Comparison of ENCODE assay signal across 10 cellular contexts in the genomic region with DNA sequence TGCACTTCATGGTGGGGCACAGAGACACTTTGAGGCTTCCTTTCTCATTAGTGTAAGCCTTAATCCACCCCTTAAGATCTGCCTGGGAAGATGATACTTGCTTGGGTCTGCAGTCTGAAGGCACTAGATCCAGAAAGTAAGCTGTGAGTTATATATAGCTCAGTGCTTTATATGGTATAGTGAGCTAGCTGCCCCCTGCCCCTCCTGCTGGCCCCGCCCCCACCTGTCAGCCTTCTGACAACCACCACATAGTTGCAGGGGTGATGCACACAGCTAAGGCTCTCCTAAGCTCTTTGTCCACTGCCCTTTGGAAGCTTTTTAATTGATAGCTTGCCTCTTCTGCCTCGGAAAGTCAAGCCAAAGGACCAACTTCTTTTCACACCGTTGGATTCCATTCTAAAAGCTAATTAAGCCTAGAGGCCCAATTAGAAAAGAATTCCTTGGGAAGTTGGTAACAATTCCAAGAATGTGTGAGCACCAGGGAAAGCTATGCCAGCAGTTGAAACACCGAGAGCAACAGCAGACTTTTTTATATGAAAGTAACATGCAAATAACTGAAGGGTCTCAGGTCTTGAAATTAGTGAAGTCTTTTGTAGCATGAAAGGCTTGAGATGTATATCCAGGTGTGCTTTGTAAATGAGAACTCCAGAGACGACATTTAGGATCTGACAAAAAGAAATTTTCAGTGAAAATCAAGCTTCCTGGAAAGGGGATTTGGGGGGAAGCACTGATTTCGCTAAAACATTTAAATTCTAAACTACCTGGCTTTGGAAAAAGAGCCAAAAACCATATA. TPM values are rescaled to one million over a fixed set of nuclear protein-coding genes. Genes with fewer than 3 reads are reported as not detected.
DNase-seq lines count a peak whose midpoint lies in the region; ATAC-seq, FAIRE-seq and TF ChIP-seq lines count a peak whose summit lies in the region.
"Had no signal": no experiment of that assay in that cellular context is flagged by ENCODE, and none has a peak within 500 bp of the region (broad histone marks: within the 10 kb centered on the region; RNA-seq: fewer than 3 reads in every experiment).

No MANE protein-coding gene starts in this region.

- WGBS in A549 (ENCODE audit: missing lambda C conversion rate) = 4% methylated on average over 5 of the region's 6 CpGs

- peaks cover 3% of the 10 kb centered on the region; the same call in 1 of the 2 replicates for H3K36me3 ChIP-seq in MG63
- peaks cover 3 to 10% of the 10 kb centered on the region in 2 donors for H3K36me3 ChIP-seq in mucosa of rectum (ENCODE audit: control insufficient read depth in 2 of 2, insufficient read depth in 2 of 2, low read length in 2 of 2)
- H3K36me3 ChIP-seq: BLaER1 had no signal

- ATAC-seq in A549 = no peak
- no peak for ATAC-seq in GM19397 (IDR thresholded peaks at IDR 0.05; ENCODE audit: unreplicated experiment)

- peak overlapping the region; percentile 94 to 97 for H3K27ac ChIP-seq in A549
- H3K27ac ChIP-seq in mucosa of rectum (ENCODE audit: low read depth in 2 of 2, low read length in 2 of 2) = peak overlapping the region; percentile 96 to 99
- H3K27ac ChIP-seq: BLaER1 had no signal

- no peak for FAIRE-seq in A549 (lab: Jason Lieb, UNC)

- no peak for TF ChIP-seq POLR2A in A549 (IDR thresholded peaks at IDR 0.05; ENCODE audit: low read length)

- peak overlapping the region; percentile 87 for H3K4me3 ChIP-seq in A549
- peak overlapping the region; percentile 53 for H3K4me3 ChIP-seq in MG63
- peak overlapping the region; percentile 75 for H3K4me3 ChIP-seq in epithelial cell of proximal tubule (ENCODE audit: low read depth, low read length)
- H3K4me3 ChIP-seq in mucosa of rectum (ENCODE audit: low read length in 2 of 2) = peak overlapping the region; percentile 78 to 87
- H3K4me3 ChIP-seq: BLaER1 had no signal

- POLR2A ChIA-PET in A549 (lab: Yijun Ruan, JAX) = interaction anchor here (0.9 to 7.8 kb wide), 8 partner anchors 12 to 198 kb away, joined by 3 to 98 read pairs (median 4); a partner anchor contains a TSS

- peak overlapping the region; percentile 93 for H3K4me2 ChIP-seq in A549
- H3K4me2 ChIP-seq: BLaER1 had no signal

- DNase-seq in A549 (ENCODE audit: low read depth in 1 of 2, low spot score in 1 of 2) = peak in 1 of 2 experiments; percentile 67
- no peak for DNase-seq in MG63
- no peak for DNase-seq in epithelial cell of proximal tubule (ENCODE audit: low read depth)
- no peak for DNase-seq in ureter (ENCODE audit: low spot score)
- DNase-seq in NCI-H1417 (lab: John Stamatoyannopoulos, UW) = no peak
- no peak for DNase-seq in NCI-H748 (lab: John Stamatoyannopoulos, UW; ENCODE audit: unreplicated experiment)
- DNase-seq: NCI-H1048 had no signal

- TF ChIP-seq CTCF in A549 (IDR thresholded peaks at IDR 0.05) = no peak
- no peak for TF ChIP-seq CTCF in epithelial cell of proximal tubule (conservative IDR thresholded peaks at IDR 0.05; ENCODE audit: low read depth, low read length)

- peak overlapping the region; percentile 76 to 99 for H3K9ac ChIP-seq in mucosa of rectum (ENCODE audit: low read depth in 1 of 2, low read length in 2 of 2)
- H3K9ac ChIP-seq: BLaER1 had no signal

- CTCF ChIA-PET in A549 (lab: Yijun Ruan, JAX) = interaction anchor here (0.6 to 50.6 kb wide), 21 partner anchors 9 to 358 kb away, joined by 3 to 1136 read pairs (median 4); no protein-coding TSS in a partner anchor

- H3K9me3 ChIP-seq in A549 (peaks cover 1% of the 10 kb centered on the region; the same call in 2 of the 3 replicates), MG63 (no peaks in the 10 kb centered on the region), mucosa of rectum (ENCODE audit: control insufficient read depth in 2 of 2, low read length in 2 of 2) (no peaks in the 10 kb centered on the region)

- H3K4me1 ChIP-seq in A549 (peaks cover 43% of the 10 kb centered on the region), mucosa of rectum (ENCODE audit: control insufficient read depth in 2 of 2, insufficient read depth in 2 of 2, low read length in 2 of 2) (peaks cover 16 to 47% of the 10 kb centered on the region in 2 donors)

- TF ChIP-seq EP300 in A549 (IDR thresholded peaks at IDR 0.05) = no peak

- H3K27me3 ChIP-seq in MG63 (no peaks in the 10 kb centered on the region), mucosa of rectum (ENCODE audit: control insufficient read depth in 2 of 2, insufficient read depth in 2 of 2, low read length in 2 of 2) (peaks cover 0 to 6% of the 10 kb centered on the region in 2 donors)

- TF ChIP-seq RAD21 in A549 (conservative IDR thresholded peaks at IDR 0.05 in 1 of 2, IDR thresholded peaks at IDR 0.05 in 1 of 2) = no peak

TF ChIP-seq in A549, 52 proteins besides CTCF, POLR2A, EP300 and RAD21 (continues in another document):
- no peak for TF ChIP-seq ZSCAN20 (CRISPR knock-in tag; IDR thresholded peaks at IDR 0.05)
- TF ChIP-seq, protein P1, sequence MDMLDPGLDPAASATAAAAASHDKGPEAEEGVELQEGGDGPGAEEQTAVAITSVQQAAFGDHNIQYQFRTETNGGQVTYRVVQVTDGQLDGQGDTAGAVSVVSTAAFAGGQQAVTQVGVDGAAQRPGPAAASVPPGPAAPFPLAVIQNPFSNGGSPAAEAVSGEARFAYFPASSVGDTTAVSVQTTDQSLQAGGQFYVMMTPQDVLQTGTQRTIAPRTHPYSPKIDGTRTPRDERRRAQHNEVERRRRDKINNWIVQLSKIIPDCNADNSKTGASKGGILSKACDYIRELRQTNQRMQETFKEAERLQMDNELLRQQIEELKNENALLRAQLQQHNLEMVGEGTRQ (IDR thresholded peaks at IDR 0.05) = no peak
- TF ChIP-seq RNF2 (IDR thresholded peaks at IDR 0.05; ENCODE audit: borderline replicate concordance, low read depth) = no peak
- TF ChIP-seq, protein P2, sequence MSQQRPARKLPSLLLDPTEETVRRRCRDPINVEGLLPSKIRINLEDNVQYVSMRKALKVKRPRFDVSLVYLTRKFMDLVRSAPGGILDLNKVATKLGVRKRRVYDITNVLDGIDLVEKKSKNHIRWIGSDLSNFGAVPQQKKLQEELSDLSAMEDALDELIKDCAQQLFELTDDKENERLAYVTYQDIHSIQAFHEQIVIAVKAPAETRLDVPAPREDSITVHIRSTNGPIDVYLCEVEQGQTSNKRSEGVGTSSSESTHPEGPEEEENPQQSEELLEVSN (IDR thresholded peaks at IDR 0.05; ENCODE audit: borderline replicate concordance, low read depth) = no peak
- no peak for TF ChIP-seq ESRRA (IDR thresholded peaks at IDR 0.05; ENCODE audit: borderline replicate concordance, low read length)
- TF ChIP-seq, protein P3, sequence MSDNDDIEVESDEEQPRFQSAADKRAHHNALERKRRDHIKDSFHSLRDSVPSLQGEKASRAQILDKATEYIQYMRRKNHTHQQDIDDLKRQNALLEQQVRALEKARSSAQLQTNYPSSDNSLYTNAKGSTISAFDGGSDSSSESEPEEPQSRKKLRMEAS (IDR thresholded peaks at IDR 0.05) = no peak; the same call in 1 of the 2 replicates
- TF ChIP-seq, protein P4, sequence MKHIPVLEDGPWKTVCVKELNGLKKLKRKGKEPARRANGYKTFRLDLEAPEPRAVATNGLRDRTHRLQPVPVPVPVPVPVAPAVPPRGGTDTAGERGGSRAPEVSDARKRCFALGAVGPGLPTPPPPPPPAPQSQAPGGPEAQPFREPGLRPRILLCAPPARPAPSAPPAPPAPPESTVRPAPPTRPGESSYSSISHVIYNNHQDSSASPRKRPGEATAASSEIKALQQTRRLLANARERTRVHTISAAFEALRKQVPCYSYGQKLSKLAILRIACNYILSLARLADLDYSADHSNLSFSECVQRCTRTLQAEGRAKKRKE (CRISPR knock-in tag; IDR thresholded peaks at IDR 0.05; ENCODE audit: low read depth) = no peak
- no peak for TF ChIP-seq SMC3 (IDR thresholded peaks at IDR 0.05)
- no peak for TF ChIP-seq RARB (CRISPR knock-in tag; IDR thresholded peaks at IDR 0.05)
- TF ChIP-seq FOSL2 (IDR thresholded peaks at IDR 0.05) = no peak
- TF ChIP-seq FOSL2 (CRISPR knock-in tag; IDR thresholded peaks at IDR 0.05) = peak; percentile 50; the same call in 1 of the 2 replicates
- no peak for TF ChIP-seq NFE2L2 (conservative IDR thresholded peaks at IDR 0.05; ENCODE audit: low read length)
- no peak for TF ChIP-seq KDM1A (IDR thresholded peaks at IDR 0.05; ENCODE audit: low read depth)
- TF ChIP-seq ZC3H11A (IDR thresholded peaks at IDR 0.05) = no peak
- TF ChIP-seq, protein P5, sequence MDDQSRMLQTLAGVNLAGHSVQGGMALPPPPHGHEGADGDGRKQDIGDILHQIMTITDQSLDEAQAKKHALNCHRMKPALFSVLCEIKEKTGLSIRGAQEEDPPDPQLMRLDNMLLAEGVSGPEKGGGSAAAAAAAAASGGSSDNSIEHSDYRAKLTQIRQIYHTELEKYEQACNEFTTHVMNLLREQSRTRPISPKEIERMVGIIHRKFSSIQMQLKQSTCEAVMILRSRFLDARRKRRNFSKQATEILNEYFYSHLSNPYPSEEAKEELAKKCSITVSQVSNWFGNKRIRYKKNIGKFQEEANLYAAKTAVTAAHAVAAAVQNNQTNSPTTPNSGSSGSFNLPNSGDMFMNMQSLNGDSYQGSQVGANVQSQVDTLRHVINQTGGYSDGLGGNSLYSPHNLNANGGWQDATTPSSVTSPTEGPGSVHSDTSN (IDR thresholded peaks at IDR 0.05) = no peak
- no peak for TF ChIP-seq HDAC2 (IDR thresholded peaks at IDR 0.05)
- TF ChIP-seq EHMT2 (IDR thresholded peaks at IDR 0.05; ENCODE audit: low read depth) = no peak

RNA-seq across cellular contexts. Expression of a gene that starts 2.3 kb away (rescaled TPM):
- polyA plus RNA-seq in A549 (2011; rRNA removed) (777 and 894 TPM in 2 replicates), A549 (2017; fragmentation: RNase III; extraction: RNeasy Plus Mini Kit Qiagen cat#74134 plus additional on column Dnase treatment) (954 to 1,229 TPM (median 1,043 TPM) in 3 replicates)
- polyA plus RNA-seq in A549 (2012; cell fraction: cytosol; rRNA removed) = 824 and 915 TPM in 2 replicates
- 678 and 876 TPM in 2 replicates for polyA plus RNA-seq in A549 (2012; cell fraction: nucleus; rRNA removed)
- 537 and 670 TPM in 2 replicates for polyA minus RNA-seq in A549 (2011; rRNA and poly(A)+ RNA removed)
- total RNA-seq in MG63 (2014; rRNA removed; shearing (Covaris generic); ENCODE audit: low replicate concordance) = 441 and 711 TPM in 2 replicates
- total RNA-seq in epithelial cell of proximal tubule (887 and 925 TPM in 2 replicates), ureter (737 TPM)
